Comparison of ENCODE assay signal across 14 cellular contexts in the genomic region with DNA sequence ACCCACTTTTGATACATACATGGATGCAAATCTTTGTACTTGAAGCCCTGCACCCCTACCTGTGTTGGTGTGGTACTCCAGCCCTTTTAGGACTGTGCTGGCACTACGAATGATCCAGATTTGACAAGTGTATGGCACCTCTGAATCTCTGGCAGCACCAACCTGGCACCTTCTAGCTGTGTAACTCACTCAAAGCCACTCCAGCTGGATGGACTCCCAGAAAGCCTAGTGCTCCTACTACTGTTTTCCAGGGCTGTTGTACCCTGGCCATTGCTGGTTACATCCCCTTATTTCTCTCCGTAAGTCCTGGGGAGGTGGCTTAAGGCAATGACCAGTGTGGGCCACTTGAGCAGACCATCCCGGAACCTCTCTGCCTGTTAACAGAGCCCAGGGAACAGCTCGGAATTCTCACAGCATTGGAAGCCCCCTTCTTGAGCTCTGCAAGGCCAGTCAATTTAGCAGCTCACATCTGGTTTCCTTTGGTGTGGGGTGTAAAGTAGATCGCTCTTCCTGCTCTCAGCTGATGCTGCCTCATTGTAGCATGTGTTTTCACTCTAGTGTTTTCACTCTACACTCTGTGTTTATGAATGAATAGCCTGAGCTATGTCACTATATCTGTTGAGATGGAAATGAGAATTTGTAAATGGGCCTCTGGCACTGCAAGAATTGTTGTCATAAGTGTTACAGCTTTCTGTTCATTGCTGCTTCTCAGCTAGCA. TPM values are rescaled to one million over a fixed set of nuclear protein-coding genes. Genes with fewer than 3 reads are reported as not detected.
DNase-seq lines count a peak whose midpoint lies in the region; ATAC-seq, FAIRE-seq and TF ChIP-seq lines count a peak whose summit lies in the region.
"Had no signal": no experiment of that assay in that cellular context is flagged by ENCODE, and none has a peak within 500 bp of the region (broad histone marks: within the 10 kb centered on the region; RNA-seq: fewer than 3 reads in every experiment).

No MANE protein-coding gene starts in this region.

- H2AFZ ChIP-seq in SU-DHL-6 (ENCODE audit: low read depth, low read length, severe bottlenecking): no peak overlapping the region
- H2AFZ ChIP-seq in H1 (ENCODE audit: low read length): no peak overlapping the region
- H2AFZ ChIP-seq: PC-9 had no signal

- no peak overlapping the region for H3K9ac ChIP-seq in SU-DHL-6 (ENCODE audit: low read length)
- H3K9ac ChIP-seq in H1 (replicated peaks in 1 of 4; ENCODE audit: extremely low read depth in 1 of 4, low read depth in 3 of 4, low read length in 3 of 4): no peak overlapping the region

- no peaks in the 10 kb centered on the region for H3K9me3 ChIP-seq in CD8-positive, alpha-beta T cell (ENCODE audit: low read length)
- no peaks in the 10 kb centered on the region for H3K9me3 ChIP-seq in SU-DHL-6 (ENCODE audit: insufficient read depth, low read length)
- no peaks in the 10 kb centered on the region for H3K9me3 ChIP-seq in H1 (ENCODE audit: insufficient read depth in 2 of 2, low read depth in 1 of 2, low read length in 1 of 2)
- no peaks in the 10 kb centered on the region for H3K9me3 ChIP-seq in esophagus squamous epithelium
- H3K9me3 ChIP-seq: adrenal gland had no signal

- TF ChIP-seq CTCF in CD8-positive, alpha-beta T cell (IDR thresholded peaks at IDR 0.05): no peak
- TF ChIP-seq CTCF in SU-DHL-6 (IDR thresholded peaks at IDR 0.05; ENCODE audit: insufficient read depth, low read length, poor library complexity, severe bottlenecking) (no peak), H1 (IDR thresholded peaks at IDR 0.05; ENCODE audit: control extremely low read depth in 1 of 3, insufficient read depth in 1 of 3, low read depth in 1 of 3, low read length in 3 of 3) (no peak), GM13977 (IDR thresholded peaks at IDR 0.05; ENCODE audit: extremely low read depth, insufficient read depth, missing control alignments) (no peak), esophagus squamous epithelium (IDR thresholded peaks at IDR 0.05) (no peak)

- H2BK120ac ChIP-seq in H1 (replicated peaks; ENCODE audit: low read depth, low read length): no peak overlapping the region

- no peak overlapping the region for H3K56ac ChIP-seq in H1 (replicated peaks; ENCODE audit: insufficient read length, low read depth, low read length)

- no peak overlapping the region for H3K4me3 Mint-ChIP-seq in CD8-positive, alpha-beta T cell
- H3K4me3 Mint-ChIP-seq: activated B cell treated with CpG ODN at 0.5 μM for 24 hours had no signal

- H3K79me1 ChIP-seq in H1 (ENCODE audit: low read depth, low read length): no peaks in the 10 kb centered on the region

- no peak overlapping the region for H3K4me2 ChIP-seq in SU-DHL-6 (ENCODE audit: low read depth, low read length, poor library complexity, severe bottlenecking)
- H3K4me2 ChIP-seq in H1 (ENCODE audit: insufficient read depth in 1 of 2, low read depth in 2 of 2, low read length in 2 of 2): no peak overlapping the region
- H3K4me2 ChIP-seq: PC-9 had no signal

- TF ChIP-seq POLR2A in H1 (IDR thresholded peaks at IDR 0.05; ENCODE audit: control extremely low read depth in 1 of 2, low read depth in 2 of 2, low read length in 2 of 2): peak in 1 of 2 experiments; percentile 11; a peak in 1 of 3 replicates
- no peak for TF ChIP-seq POLR2A in esophagus squamous epithelium (IDR thresholded peaks at IDR 0.05)

- H3K23me2 ChIP-seq in H1 (ENCODE audit: low read depth, low read length): no peaks in the 10 kb centered on the region

- H3K27me3 Mint-ChIP-seq in CD8-positive, alpha-beta T cell (ENCODE audit: low read depth): no peaks in the 10 kb centered on the region
- H3K27me3 Mint-ChIP-seq: activated B cell treated with CpG ODN at 0.5 μM for 24 hours had no signal

- peak overlapping the region; percentile 0 for H3K27ac Mint-ChIP-seq in CD8-positive, alpha-beta T cell

- no peak for DNase-seq in CD8-positive, alpha-beta T cell
- no peak for DNase-seq in H1 (ENCODE audit: low read depth in 1 of 2, low spot score in 2 of 2)
- peak; percentile 44 for DNase-seq in midbrain (lab: John Stamatoyannopoulos, UW)
- DNase-seq in DMS114 treated with DMSO at 0.1 percent for 48 hours (lab: John Stamatoyannopoulos, UW; ENCODE audit: unreplicated experiment): no peak
- DNase-seq in GM13977 (ENCODE audit: low spot score): no peak
- DNase-seq in H7: no peak
- DNase-seq in esophagus squamous epithelium (lab: John Stamatoyannopoulos, UW): no peak
- DNase-seq: activated B cell treated with CpG ODN at 0.5 μM for 24 hours; adrenal gland; IMR-90; NCI-H345; PC-9; stimulated activated CD4-positive, alpha-beta T cell treated with anti-CD3 and anti-CD28 coated beads, Interleukin-2, amount 100 ng/mL, for 24 hours had no signal

- TF ChIP-seq RAD21 in H1 (IDR thresholded peaks at IDR 0.05 in 1 of 2, conservative IDR thresholded peaks at IDR 0.05 in 1 of 2; ENCODE audit: low read depth in 2 of 2, low read length in 2 of 2): no peak

- no peak overlapping the region for H3K18ac ChIP-seq in H1 (ENCODE audit: extremely low read depth, low read length)

- no peaks in the 10 kb centered on the region for H3K4me1 ChIP-seq in CD8-positive, alpha-beta T cell (ENCODE audit: insufficient read depth, low read length)
- H3K4me1 ChIP-seq in H1 (replicated peaks in 1 of 4; ENCODE audit: control insufficient read depth in 3 of 4, insufficient read depth in 4 of 4, low read length in 3 of 4): no peaks in the 10 kb centered on the region; a peak in 1 of 7 replicates
- peaks cover 0 to 9% (median 4%) of the 10 kb centered on the region in 3 donors for H3K4me1 ChIP-seq in esophagus squamous epithelium

- H3K27me3 ChIP-seq in CD8-positive, alpha-beta T cell (ENCODE audit: insufficient read depth, low read length): no peaks in the 10 kb centered on the region
- H3K27me3 ChIP-seq in SU-DHL-6 (ENCODE audit: low read length): no peaks in the 10 kb centered on the region
- no peaks in the 10 kb centered on the region for H3K27me3 ChIP-seq in H1 (replicated peaks in 1 of 4; ENCODE audit: control insufficient read depth in 3 of 4, extremely low read depth in 1 of 4, insufficient read depth in 3 of 4, low read length in 3 of 4)
- H3K27me3 ChIP-seq in H7 (ENCODE audit: control insufficient read depth, insufficient read depth, low read length): no peaks in the 10 kb centered on the region
- no peaks in the 10 kb centered on the region for H3K27me3 ChIP-seq in esophagus squamous epithelium
- H3K27me3 ChIP-seq: adrenal gland had no signal

- no peak overlapping the region for H2BK20ac ChIP-seq in H1 (ENCODE audit: low read length)

- peaks cover 26% of the 10 kb centered on the region for H3F3A ChIP-seq in SU-DHL-6 (ENCODE audit: insufficient read depth)

- POLR2A ChIA-PET in CD8-positive, alpha-beta T cell (lab: Charles Lee): no interaction called here
- POLR2A ChIA-PET in H1 (lab: Charles Lee; ENCODE audit: partially characterized antibody): interaction anchor here (1.3 kb wide), 1 partner anchor 352 kb away, joined by 4 read pairs; no protein-coding TSS in a partner anchor

- no peak overlapping the region for H3K14ac ChIP-seq in H1 (ENCODE audit: insufficient read length)

- no peak overlapping the region for H2BK15ac ChIP-seq in H1 (ENCODE audit: low read length)

- TF ChIP-seq EP300 in H1 (IDR thresholded peaks at IDR 0.05; ENCODE audit: borderline replicate concordance in 1 of 2, low read depth in 2 of 2, low read length in 2 of 2): no peak

- H3K27ac ChIP-seq in CD8-positive, alpha-beta T cell (ENCODE audit: low read depth, low read length): no peak overlapping the region
- H3K27ac ChIP-seq in SU-DHL-6 (ENCODE audit: low read depth, low read length) (0 out of 2 replicates have a peak overlapping the region, but pooled peaks have one; percentile 90), H1 (ENCODE audit: low read depth, low read length) (no peak overlapping the region), esophagus squamous epithelium (no peak overlapping the region)
- H3K27ac ChIP-seq: adrenal gland, PC-9 had no signal

- no peaks in the 10 kb centered on the region for H4K20me1 ChIP-seq in SU-DHL-6 (ENCODE audit: low read depth, low read length)
- peaks cover 2 to 3% of the 10 kb centered on the region in 2 experiments for H4K20me1 ChIP-seq in H1 (replicated peaks in 1 of 2; ENCODE audit: control insufficient read depth in 1 of 2, insufficient read depth in 2 of 2, low read length in 2 of 2)

- peaks cover 58% of the 10 kb centered on the region for H3K36me3 Mint-ChIP-seq in CD8-positive, alpha-beta T cell

- H3K4me3 ChIP-seq in CD8-positive, alpha-beta T cell (ENCODE audit: low read depth, low read length): no peak overlapping the region
- H3K4me3 ChIP-seq in SU-DHL-6 (ENCODE audit: insufficient read depth, low read length, poor library complexity, severe bottlenecking): no peak overlapping the region
- no peak overlapping the region for H3K4me3 ChIP-seq in H1 (ENCODE audit: extremely low read depth in 1 of 4, insufficient read depth in 2 of 4, low read depth in 3 of 4, low read length in 4 of 4)
- no peak overlapping the region for H3K4me3 ChIP-seq in H7 (ENCODE audit: insufficient read depth, low read depth, low read length)
- no peak overlapping the region for H3K4me3 ChIP-seq in esophagus squamous epithelium
- H3K4me3 ChIP-seq: adrenal gland, PC-9 had no signal

- FAIRE-seq in H1 (lab: Jason Lieb, UNC): no peak

- no peak overlapping the region for H2BK12ac ChIP-seq in H1 (ENCODE audit: low read depth, low read length)

- H3K36me3 ChIP-seq in CD8-positive, alpha-beta T cell (ENCODE audit: insufficient read depth, low read length): peaks cover 7% of the 10 kb centered on the region
- H3K36me3 ChIP-seq in SU-DHL-6 (ENCODE audit: low read length): peaks cover 6% of the 10 kb centered on the region; the same call in 1 of the 2 replicates
- H3K36me3 ChIP-seq in H1 (ENCODE audit: control insufficient read depth in 2 of 4, insufficient read depth in 4 of 4, low read length in 3 of 4): peaks cover 0 to 21% (median 13%) of the 10 kb centered on the region in 4 experiments; a peak in 4 of 8 replicates
- peaks cover 8% of the 10 kb centered on the region for H3K36me3 ChIP-seq in H7 (replicated peaks; ENCODE audit: control insufficient read depth, insufficient read depth, low read length)
- peaks cover 0 to 73% (median 10%) of the 10 kb centered on the region in 3 donors for H3K36me3 ChIP-seq in esophagus squamous epithelium

- no peak overlapping the region for H2BK5ac ChIP-seq in H1 (ENCODE audit: low read depth, low read length)

- no peak overlapping the region for H4K91ac ChIP-seq in H1 (replicated peaks; ENCODE audit: insufficient read length, low read length)

- intact Hi-C loops in CD8-positive, alpha-beta T cell (cut with DNase I, micrococcal nuclease): no loop called here
- intact Hi-C loops in esophagus squamous epithelium (cut with DNase I): no loop called here

- no peak overlapping the region for H4K5ac ChIP-seq in H1 (ENCODE audit: insufficient read length, low read depth, low read length)

- 89% methylated on average over 5 of the region's 5 CpGs; no CpG with 5 or more reads in 1 of the 2 experiments for WGBS in H1 (ENCODE audit: extremely low coverage in 1 of 2, insufficient coverage in 1 of 2, insufficient read length in 1 of 2, insufficient replicate concordance in 2 of 2, low coverage in 1 of 2, low lambda C conversion rate in 2 of 2, missing lambda C conversion rate in 1 of 2), 2 experiments
- WGBS in esophagus squamous epithelium, 2 donors: 72 to 90% methylated on average over 4 to 5 of the region's 5 CpGs

- H3K4me1 Mint-ChIP-seq in CD8-positive, alpha-beta T cell (ENCODE audit: low read depth): no peaks in the 10 kb centered on the region

- H3K9me3 Mint-ChIP-seq in CD8-positive, alpha-beta T cell: no peaks in the 10 kb centered on the region
- H3K9me3 Mint-ChIP-seq: activated B cell treated with CpG ODN at 0.5 μM for 24 hours had no signal

- ATAC-seq in CD8-positive, alpha-beta T cell: no peak

- CTCF ChIA-PET in CD8-positive, alpha-beta T cell (lab: Charles Lee): interaction anchor here (0.7 kb wide), 1 partner anchor 40 kb away, joined by 3 read pairs; no protein-coding TSS in a partner anchor
- CTCF ChIA-PET in H1 (lab: Charles Lee; ENCODE audit: partially characterized antibody): interaction anchor here (0.9 to 11.6 kb wide), 9 partner anchors 8 to 736 kb away, joined by 3 to 101 read pairs (median 3); no protein-coding TSS in a partner anchor

- no peak overlapping the region for H3K23ac ChIP-seq in H1 (ENCODE audit: insufficient read length)

- in situ Hi-C loops in GM13977 (cut with MboI; ENCODE audit: low pct_unique_long_range_greater_than_20kb, low sequenced_read_pairs, unreplicated experiment): no loop called here

- no peak overlapping the region for H3K4ac ChIP-seq in H1 (replicated peaks; ENCODE audit: insufficient read length, low read depth, low read length)

- no peak overlapping the region for H2AK5ac ChIP-seq in H1 (ENCODE audit: low read depth, low read length)

- H3K79me2 ChIP-seq in SU-DHL-6 (ENCODE audit: insufficient read depth, low read length): no peaks in the 10 kb centered on the region
- no peaks in the 10 kb centered on the region for H3K79me2 ChIP-seq in H1 (ENCODE audit: control insufficient read depth in 1 of 2, insufficient read depth in 2 of 2, low read length in 2 of 2)

- no peak overlapping the region for H4K8ac ChIP-seq in H1 (ENCODE audit: extremely low read depth, insufficient read depth, low read length)

- H3K9me2 ChIP-seq in SU-DHL-6 (replicated peaks; ENCODE audit: insufficient read depth, low read length): no peaks in the 10 kb centered on the region

RNA-seq across cellular contexts. Expression of a gene that starts 12.2 kb away (rescaled TPM):
- total RNA-seq in CD8-positive, alpha-beta T cell: under 1 TPM; 0.68 to 1.00 TPM
- total RNA-seq in H1 (2021; fragmentation: NEBNext Ultra II Directional; extraction: Animal tissue kit (Norgen Biotek cat#: 25700)): 9.3 and 12.5 TPM in 2 replicates
- polyA plus RNA-seq in H1 (2011; rRNA removed): 3.5 and 3.8 TPM in 2 replicates
- polyA plus RNA-seq in H1 (2011; cell fraction: cytosol; rRNA removed): 6.9 TPM
- polyA plus RNA-seq in H1 (2011; cell fraction: nucleus; rRNA removed): 9.3 TPM
- 9.9 to 16.6 TPM (median 13.0 TPM) in 4 replicates for polyA plus RNA-seq in H1 (2012, experiment 1 of 2)
- 5.2 TPM for polyA plus RNA-seq in H1 (2012, experiment 2 of 2)
- 21.4 TPM for polyA plus RNA-seq in H1 (2013, experiment 1 of 2)
- polyA plus RNA-seq in H1 (2013, experiment 2 of 2): 22.4 TPM
- 4.7 and 5.8 TPM in 2 replicates for polyA minus RNA-seq in H1 (2011; rRNA and poly(A)+ RNA removed)
- polyA minus RNA-seq in H1 (2011; cell fraction: cytosol; rRNA and poly(A)+ RNA removed): 4.7 TPM
- polyA minus RNA-seq in H1 (2011; cell fraction: nucleus; rRNA and poly(A)+ RNA removed): 10.9 TPM
- total RNA-seq in H7 (2014; rRNA removed; shearing (Covaris generic)): 5.6 and 7.4 TPM in 2 replicates
- 1 to 10 TPM; 1.6 to 5.3 (median 3.3) TPM for total RNA-seq in esophagus squamous epithelium

RNA-seq across cellular contexts. Expression of a gene that starts 36.6 kb away (rescaled TPM):
- 1 to 10 TPM; 7.6 to 7.9 TPM for total RNA-seq in CD8-positive, alpha-beta T cell
- total RNA-seq in H1 (2021; fragmentation: NEBNext Ultra II Directional; extraction: Animal tissue kit (Norgen Biotek cat#: 25700)): 60.0 and 62.3 TPM in 2 replicates
- 137 and 140 TPM in 2 replicates for polyA plus RNA-seq in H1 (2011; rRNA removed)
- 83.3 TPM for polyA plus RNA-seq in H1 (2011; cell fraction: cytosol; rRNA removed)
- 151 TPM for polyA plus RNA-seq in H1 (2011; cell fraction: nucleus; rRNA removed)
- polyA plus RNA-seq in H1 (2012, experiment 1 of 2): 40.9 to 66.3 TPM (median 64.6 TPM) in 4 replicates
- polyA plus RNA-seq in H1 (2012, experiment 2 of 2): 62.3 TPM
- polyA plus RNA-seq in H1 (2013, experiment 1 of 2): 62.0 TPM
- 74.5 TPM for polyA plus RNA-seq in H1 (2013, experiment 2 of 2)
- 182 and 205 TPM in 2 replicates for polyA minus RNA-seq in H1 (2011; rRNA and poly(A)+ RNA removed)
- 53.9 TPM for polyA minus RNA-seq in H1 (2011; cell fraction: cytosol; rRNA and poly(A)+ RNA removed)
- 87.0 TPM for polyA minus RNA-seq in H1 (2011; cell fraction: nucleus; rRNA and poly(A)+ RNA removed)
- total RNA-seq in H7 (2014; rRNA removed; shearing (Covaris generic)): 32.5 and 33.7 TPM in 2 replicates
- 10 to 100 TPM; 13.2 to 30.8 (median 24.4) TPM for total RNA-seq in esophagus squamous epithelium
